Comparison of ENCODE assay signal across 1 cellular context in genomic region chr1:205925730-205926129, GRCh38.
TF ChIP-seq lines count a peak whose summit lies in the region.

No MANE protein-coding gene starts in this region.

TF ChIP-seq in HEK293, 187 proteins besides CTCF, POLR2A, EP300 and RAD21 (continued from another document and continues in another):
- TF ChIP-seq ZNF639 (tag by site-specific recombination; IDR thresholded peaks at IDR 0.05) (no peak; the same call in 1 of the 2 replicates), ZNF133 (tag by site-specific recombination; IDR thresholded peaks at IDR 0.05) (no peak), MEIS1 (CRISPR knock-in tag; IDR thresholded peaks at IDR 0.05; ENCODE audit: borderline replicate concordance) (no peak), ZNF513 (tag by site-specific recombination; IDR thresholded peaks at IDR 0.05) (no peak), ZNF16 (tag by site-specific recombination; IDR thresholded peaks at IDR 0.05; ENCODE audit: low read depth) (no peak), ZNF518A (tag by site-specific recombination; conservative IDR thresholded peaks at IDR 0.05; ENCODE audit: low read depth) (0 out of 2 replicates have a peak, but pooled peaks have one; percentile 32), ZNF362 (tag by site-specific recombination; IDR thresholded peaks at IDR 0.05) (no peak), ZNF76 (tag by site-specific recombination; IDR thresholded peaks at IDR 0.05; ENCODE audit: borderline replicate concordance, low read depth) (no peak), HOXC10 (CRISPR knock-in tag; IDR thresholded peaks at IDR 0.05) (no peak), ZBTB7A (tag by site-specific recombination; IDR thresholded peaks at IDR 0.05; ENCODE audit: low read depth) (no peak), ZNF660 (tag by site-specific recombination; IDR thresholded peaks at IDR 0.05) (peak; percentile 90), ZNF558 (tag by site-specific recombination; IDR thresholded peaks at IDR 0.05) (peak; percentile 25; the same call in 1 of the 2 replicates), ZNF600 (tag by site-specific recombination; IDR thresholded peaks at IDR 0.05) (peak; percentile 88), ZNF785 (tag by site-specific recombination; IDR thresholded peaks at IDR 0.05) (no peak), ZNF777 (tag by site-specific recombination; IDR thresholded peaks at IDR 0.05; ENCODE audit: borderline replicate concordance) (no peak), ZBTB20 (tag by site-specific recombination; IDR thresholded peaks at IDR 0.05) (no peak), ZNF354C (tag by site-specific recombination; IDR thresholded peaks at IDR 0.05; ENCODE audit: borderline replicate concordance, low read depth) (no peak), ZNF621 (tag by site-specific recombination; IDR thresholded peaks at IDR 0.05) (no peak), INSM2 (tag by site-specific recombination; IDR thresholded peaks at IDR 0.05) (peak; percentile 89), ZBTB11 (tag by site-specific recombination; conservative IDR thresholded peaks at IDR 0.05; ENCODE audit: low read depth) (no peak), ZNF214 (tag by site-specific recombination; IDR thresholded peaks at IDR 0.05; ENCODE audit: borderline replicate concordance) (no peak), ZNF423 (tag by site-specific recombination; IDR thresholded peaks at IDR 0.05) (no peak), KLF7 (tag by site-specific recombination; IDR thresholded peaks at IDR 0.05; ENCODE audit: borderline replicate concordance) (no peak), ZXDB (tag by site-specific recombination; IDR thresholded peaks at IDR 0.05) (no peak), ZNF174 (tag by site-specific recombination; IDR thresholded peaks at IDR 0.05) (no peak), ZNF138 (tag by site-specific recombination; IDR thresholded peaks at IDR 0.05; ENCODE audit: borderline replicate concordance) (no peak), ZNF24 (tag by site-specific recombination; IDR thresholded peaks at IDR 0.05) (0 out of 2 replicates have a peak, but pooled peaks have one; percentile 69), ZSCAN23 (tag by site-specific recombination; IDR thresholded peaks at IDR 0.05) (no peak), ZNF391 (tag by site-specific recombination; IDR thresholded peaks at IDR 0.05; ENCODE audit: borderline replicate concordance, low read depth) (no peak), YY1 (tag by site-specific recombination; IDR thresholded peaks at IDR 0.05) (no peak), ZIC2 (tag by site-specific recombination; IDR thresholded peaks at IDR 0.05) (peak; percentile 88), ZNF529 (tag by site-specific recombination; IDR thresholded peaks at IDR 0.05; ENCODE audit: insufficient replicate concordance) (no peak), ZNF548 (tag by site-specific recombination; IDR thresholded peaks at IDR 0.05) (no peak), ZNF610 (tag by site-specific recombination; IDR thresholded peaks at IDR 0.05; ENCODE audit: borderline replicate concordance) (no peak), PATZ1 (tag by site-specific recombination; IDR thresholded peaks at IDR 0.05) (peak; percentile 42), AEBP2 (tag by site-specific recombination; IDR thresholded peaks at IDR 0.05; ENCODE audit: borderline replicate concordance) (no peak), ZNF19 (tag by site-specific recombination; IDR thresholded peaks at IDR 0.05; ENCODE audit: low read depth) (no peak), ZNF366 (tag by site-specific recombination; conservative IDR thresholded peaks at IDR 0.05) (no peak), ZNF223 (tag by site-specific recombination; IDR thresholded peaks at IDR 0.05) (no peak), TCF7L2 (IDR thresholded peaks at IDR 0.05; ENCODE audit: borderline replicate concordance, low read depth, low read length) (no peak), ZFP37 (tag by site-specific recombination; IDR thresholded peaks at IDR 0.05) (no peak), SP7 (tag by site-specific recombination; IDR thresholded peaks at IDR 0.05) (0 out of 2 replicates have a peak, but pooled peaks have one; percentile 23), ZNF768 (tag by site-specific recombination; IDR thresholded peaks at IDR 0.05) (no peak)
